Comparison of ENCODE assay signal across 1 cellular context in the genomic region with DNA sequence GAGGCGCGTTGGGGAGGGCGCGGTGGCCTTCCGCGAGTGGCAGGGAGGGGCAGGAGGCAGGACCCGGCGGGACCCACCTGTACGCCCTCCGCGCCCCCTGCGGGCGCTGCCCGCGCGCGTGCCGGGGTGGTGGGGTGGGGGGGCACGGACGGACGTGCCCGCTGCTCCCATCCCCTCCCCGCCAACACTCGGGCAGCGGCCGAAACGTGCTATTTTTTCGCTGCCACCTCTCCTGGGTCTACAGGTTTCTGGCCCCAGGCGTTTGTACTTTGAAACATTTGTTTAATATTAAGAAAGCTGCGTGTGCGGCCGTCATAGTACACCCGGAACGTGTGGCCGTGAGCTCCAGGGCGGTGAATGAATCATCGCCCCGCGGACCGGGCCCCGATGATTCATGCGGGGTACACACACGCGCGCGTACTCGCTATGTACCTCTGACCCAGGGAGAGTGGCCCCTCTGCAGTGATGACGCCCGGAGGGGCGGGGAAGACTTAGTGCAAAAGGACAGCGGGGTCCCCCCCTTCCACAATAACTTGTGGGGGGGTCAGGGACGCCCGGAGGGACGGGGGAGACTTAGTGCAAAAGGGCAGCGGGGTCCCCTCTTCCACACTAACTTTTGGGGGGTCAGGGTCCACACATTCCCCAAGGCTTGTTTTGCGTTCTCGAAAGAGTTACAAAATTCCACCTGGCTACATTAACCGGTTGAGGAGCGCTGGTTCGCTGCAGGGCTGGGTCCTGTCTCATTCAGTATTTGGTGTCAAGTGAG.
A peak's percentile ranks its signal among the peaks of the same experiment; 100 is the strongest.
TF ChIP-seq lines count a peak whose summit lies in the region.

No MANE protein-coding gene starts in this region.

TF ChIP-seq in HepG2, 621 proteins besides CTCF, POLR2A, EP300 and RAD21 (continued from another document and continues in another):
- TF ChIP-seq ZBTB34 (CRISPR knock-in tag; IDR thresholded peaks at IDR 0.05) (no peak), YEATS2 (CRISPR knock-in tag; IDR thresholded peaks at IDR 0.05; ENCODE audit: borderline replicate concordance) (no peak), ZNF30 (CRISPR knock-in tag; IDR thresholded peaks at IDR 0.05) (no peak), GABPB1 (CRISPR knock-in tag; IDR thresholded peaks at IDR 0.05) (no peak; the same call in 1 of the 2 replicates), NR2F6 (IDR thresholded peaks at IDR 0.05) (peak; percentile 52; the same call in 1 of the 2 replicates), NR2F6 (CRISPR knock-in tag; IDR thresholded peaks at IDR 0.05) (peak; percentile 44; the same call in 1 of the 2 replicates), KDM2A (CRISPR knock-in tag; IDR thresholded peaks at IDR 0.05; ENCODE audit: borderline replicate concordance, low read depth) (peak; percentile 71), ZGPAT (CRISPR knock-in tag; IDR thresholded peaks at IDR 0.05) (no peak), ZNF550 (CRISPR knock-in tag; IDR thresholded peaks at IDR 0.05; ENCODE audit: borderline replicate concordance) (no peak), ZNF576 (CRISPR knock-in tag; IDR thresholded peaks at IDR 0.05) (no peak), GLMP (CRISPR knock-in tag; IDR thresholded peaks at IDR 0.05; ENCODE audit: borderline replicate concordance) (no peak), MED8 (CRISPR knock-in tag; IDR thresholded peaks at IDR 0.05; ENCODE audit: insufficient replicate concordance) (peak; percentile 6), ZBTB39 (CRISPR knock-in tag; IDR thresholded peaks at IDR 0.05) (no peak), ZNF704 (CRISPR knock-in tag; IDR thresholded peaks at IDR 0.05; ENCODE audit: borderline replicate concordance) (no peak), ZFP62 (CRISPR knock-in tag; IDR thresholded peaks at IDR 0.05) (no peak), CREB3 (CRISPR knock-in tag; IDR thresholded peaks at IDR 0.05) (no peak), TEF (CRISPR knock-in tag; IDR thresholded peaks at IDR 0.05) (no peak), ZBTB21 (CRISPR knock-in tag; IDR thresholded peaks at IDR 0.05) (no peak), AHR (CRISPR knock-in tag; IDR thresholded peaks at IDR 0.05) (no peak), ERF (CRISPR knock-in tag; IDR thresholded peaks at IDR 0.05) (peak; percentile 29; the same call in 1 of the 2 replicates), CHD4 (IDR thresholded peaks at IDR 0.05; ENCODE audit: borderline replicate concordance, low read length) (no peak), ZBTB2 (CRISPR knock-in tag; IDR thresholded peaks at IDR 0.05; ENCODE audit: low read depth) (no peak; the same call in none of the 2 replicates), ZNF253 (CRISPR knock-in tag; IDR thresholded peaks at IDR 0.05; ENCODE audit: borderline replicate concordance) (no peak), PBX2 (CRISPR knock-in tag; IDR thresholded peaks at IDR 0.05) (no peak), BCL6 (CRISPR knock-in tag; IDR thresholded peaks at IDR 0.05) (peak; percentile 45; the same call in 1 of the 2 replicates), ZNF75D (CRISPR knock-in tag; IDR thresholded peaks at IDR 0.05; ENCODE audit: borderline replicate concordance) (no peak), MEIS1 (CRISPR knock-in tag; IDR thresholded peaks at IDR 0.05; ENCODE audit: borderline replicate concordance) (0 out of 2 replicates have a peak, but pooled peaks have one; percentile 28), ZNF800 (CRISPR knock-in tag; IDR thresholded peaks at IDR 0.05) (no peak), ZNF546 (CRISPR knock-in tag; conservative IDR thresholded peaks at IDR 0.05) (no peak), ZNF710 (CRISPR knock-in tag; IDR thresholded peaks at IDR 0.05; ENCODE audit: borderline replicate concordance) (no peak; the same call in 1 of the 2 replicates)
- TF ChIP-seq, protein P1, sequence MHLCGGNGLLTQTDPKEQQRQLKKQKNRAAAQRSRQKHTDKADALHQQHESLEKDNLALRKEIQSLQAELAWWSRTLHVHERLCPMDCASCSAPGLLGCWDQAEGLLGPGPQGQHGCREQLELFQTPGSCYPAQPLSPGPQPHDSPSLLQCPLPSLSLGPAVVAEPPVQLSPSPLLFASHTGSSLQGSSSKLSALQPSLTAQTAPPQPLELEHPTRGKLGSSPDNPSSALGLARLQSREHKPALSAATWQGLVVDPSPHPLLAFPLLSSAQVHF (CRISPR knock-in tag; IDR thresholded peaks at IDR 0.05): no peak
- TF ChIP-seq, protein P2, sequence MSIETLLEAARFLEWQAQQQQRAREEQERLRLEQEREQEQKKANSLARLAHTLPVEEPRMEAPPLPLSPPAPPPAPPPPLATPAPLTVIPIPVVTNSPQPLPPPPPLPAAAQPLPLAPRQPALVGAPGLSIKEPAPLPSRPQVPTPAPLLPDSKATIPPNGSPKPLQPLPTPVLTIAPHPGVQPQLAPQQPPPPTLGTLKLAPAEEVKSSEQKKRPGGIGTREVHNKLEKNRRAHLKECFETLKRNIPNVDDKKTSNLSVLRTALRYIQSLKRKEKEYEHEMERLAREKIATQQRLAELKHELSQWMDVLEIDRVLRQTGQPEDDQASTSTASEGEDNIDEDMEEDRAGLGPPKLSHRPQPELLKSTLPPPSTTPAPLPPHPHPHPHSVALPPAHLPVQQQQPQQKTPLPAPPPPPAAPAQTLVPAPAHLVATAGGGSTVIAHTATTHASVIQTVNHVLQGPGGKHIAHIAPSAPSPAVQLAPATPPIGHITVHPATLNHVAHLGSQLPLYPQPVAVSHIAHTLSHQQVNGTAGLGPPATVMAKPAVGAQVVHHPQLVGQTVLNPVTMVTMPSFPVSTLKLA (IDR thresholded peaks at IDR 0.05): no peak
